In the genomic region with DNA sequence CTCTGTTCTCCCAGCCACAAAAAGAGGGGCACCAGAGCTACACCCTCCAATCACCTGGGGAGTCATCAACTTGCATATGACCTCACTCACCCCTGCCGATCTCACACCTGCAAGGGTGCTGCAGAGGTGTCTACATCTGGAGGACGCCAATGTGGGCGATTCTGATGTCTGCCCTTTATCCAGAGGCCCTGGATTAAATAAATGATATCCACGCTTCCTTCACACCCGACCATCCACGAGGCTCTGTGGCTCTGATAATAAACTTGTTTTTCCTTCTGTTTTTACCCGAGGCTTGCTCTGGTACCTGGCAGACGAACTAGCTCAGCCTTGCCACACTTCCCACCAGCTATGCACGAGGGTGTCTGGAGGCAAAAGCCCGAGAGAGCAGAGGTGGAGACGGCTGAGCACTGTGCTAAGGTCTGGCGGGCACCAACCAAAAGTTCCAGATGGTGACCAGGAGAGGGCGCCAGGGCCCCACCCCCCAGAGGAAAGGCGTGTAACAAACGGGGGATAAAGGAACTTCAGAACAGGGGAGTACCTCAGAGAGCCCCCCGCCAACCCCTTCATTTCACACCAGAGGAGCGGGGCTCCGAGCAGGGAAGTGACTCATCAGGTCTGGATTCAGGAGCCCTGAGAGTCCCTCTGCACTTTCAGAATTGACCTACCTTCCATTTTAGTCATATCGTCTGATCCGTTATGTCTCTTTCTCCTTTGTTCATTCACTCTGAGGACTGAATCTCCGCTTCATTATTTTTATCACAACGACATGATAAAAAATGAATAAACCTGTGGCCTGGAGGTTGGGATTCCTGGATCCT, we compare ENCODE assay signal across 8 cellular contexts. TPM values are rescaled to one million over a fixed set of nuclear protein-coding genes. Genes with fewer than 3 reads are reported as not detected.
DNase-seq lines count a peak whose midpoint lies in the region; ATAC-seq and TF ChIP-seq lines count a peak whose summit lies in the region.

No MANE protein-coding gene starts in this region.

- no peaks in the 10 kb centered on the region for H3K36me3 Mint-ChIP-seq in activated CD8-positive, alpha-beta T cell treated with anti-CD3 and anti-CD28 coated beads for 36 hours (ENCODE audit: low read depth)
- H3K36me3 Mint-ChIP-seq in nephron (ENCODE audit: low read depth) = no peaks in the 10 kb centered on the region

- H3K36me3 ChIP-seq in tibial artery = no peaks in the 10 kb centered on the region

- peaks cover 0 to 17% of the 10 kb centered on the region in 2 donors for H3K27me3 ChIP-seq in tibial artery

- intact Hi-C loops in activated CD8-positive, alpha-beta T cell treated with anti-CD3 and anti-CD28 coated beads for 36 hours (cut with micrococcal nuclease) = loop anchor here (2.0 kb wide), 1 partner anchor 66 kb away; no protein-coding TSS in a partner anchor
- intact Hi-C loops in tibial artery (cut with DNase I; ENCODE audit: low total_unique reads) = no loop called here

- no peak overlapping the region for H3K4me3 Mint-ChIP-seq in activated CD8-positive, alpha-beta T cell treated with anti-CD3 and anti-CD28 coated beads for 36 hours
- H3K4me3 Mint-ChIP-seq in nephron = no peak overlapping the region

- TF ChIP-seq POLR2A in erythroblast (IDR thresholded peaks at IDR 0.05; ENCODE audit: low read length) = no peak

- no peak overlapping the region for H3K27ac Mint-ChIP-seq in activated CD8-positive, alpha-beta T cell treated with anti-CD3 and anti-CD28 coated beads for 36 hours
- H3K27ac Mint-ChIP-seq in nephron = no peak overlapping the region

- H3K27ac ChIP-seq in tibial artery = no peak overlapping the region

- H3K4me1 ChIP-seq in tibial artery = no peaks in the 10 kb centered on the region

- peaks cover 1% of the 10 kb centered on the region for H3K4me1 Mint-ChIP-seq in activated CD8-positive, alpha-beta T cell treated with anti-CD3 and anti-CD28 coated beads for 36 hours (ENCODE audit: low read depth)
- H3K4me1 Mint-ChIP-seq in nephron = no peaks in the 10 kb centered on the region

- CTCF ChIA-PET in activated CD8-positive, alpha-beta T cell treated with anti-CD3 and anti-CD28 coated beads for 36 hours (lab: Charles Lee) = interaction anchor here (0.6 to 10.1 kb wide), 15 partner anchors 10 to 442 kb away, joined by 3 to 196 read pairs (median 3); no protein-coding TSS in a partner anchor

- DNase-seq in NCI-H2196 (lab: John Stamatoyannopoulos, UW; ENCODE audit: unreplicated experiment) = peak; percentile 19
- no peak for DNase-seq in NCI-H2196 treated with DMSO at 0.1 percent for 48 hours (lab: John Stamatoyannopoulos, UW; ENCODE audit: unreplicated experiment)
- DNase-seq in NCI-H526 (lab: John Stamatoyannopoulos, UW) = peak; percentile 69 to 87
- DNase-seq in activated CD8-positive, alpha-beta T cell treated with anti-CD3 and anti-CD28 coated beads for 36 hours = peak; percentile 67
- DNase-seq in erythroblast (lab: John Stamatoyannopoulos, UW) = peak; percentile 39 to 63
- DNase-seq in tibial artery = no peak

- no peak overlapping the region for H3K4me3 ChIP-seq in tibial artery

- POLR2A ChIA-PET in activated CD8-positive, alpha-beta T cell treated with anti-CD3 and anti-CD28 coated beads for 36 hours (lab: Charles Lee) = no interaction called here

- ATAC-seq in HG02759 (IDR thresholded peaks at IDR 0.05; ENCODE audit: unreplicated experiment) = peak; percentile 83
- ATAC-seq in activated CD8-positive, alpha-beta T cell treated with anti-CD3 and anti-CD28 coated beads for 36 hours = peak; percentile 96

- H3K27me3 Mint-ChIP-seq in activated CD8-positive, alpha-beta T cell treated with anti-CD3 and anti-CD28 coated beads for 36 hours = peaks cover 21% of the 10 kb centered on the region
- H3K27me3 Mint-ChIP-seq in nephron (ENCODE audit: low read depth) = peaks cover 29% of the 10 kb centered on the region

- TF ChIP-seq CTCF in activated CD8-positive, alpha-beta T cell treated with anti-CD3 and anti-CD28 coated beads for 36 hours (IDR thresholded peaks at IDR 0.05) = peak; percentile 89
- TF ChIP-seq CTCF in nephron (IDR thresholded peaks at IDR 0.05; ENCODE audit: unreplicated experiment in 3 of 3) = peak; percentile 75 to 79 (median 76)
- peak in 1 of 2 experiments; percentile 26 for TF ChIP-seq CTCF in tibial artery (IDR thresholded peaks at IDR 0.05)

- no peaks in the 10 kb centered on the region for H3K9me3 Mint-ChIP-seq in activated CD8-positive, alpha-beta T cell treated with anti-CD3 and anti-CD28 coated beads for 36 hours
- H3K9me3 Mint-ChIP-seq in nephron = no peaks in the 10 kb centered on the region

- no peaks in the 10 kb centered on the region for H3K9me3 ChIP-seq in tibial artery

RNA-seq across cellular contexts. Expression of gene SCN3B, which starts 13.5 kb away (rescaled TPM):
- not detected for total RNA-seq in activated CD8-positive, alpha-beta T cell treated with anti-CD3 and anti-CD28 coated beads for 36 hours

Comparison
In these comparisons a context has a peak if more than half of its experiments do, and no peak if none do; other contexts are left out.
1. DNase-seq: peak in NCI-H2196 (single experiment), NCI-H526 (2 of 2), activated CD8-positive, alpha-beta T cell treated with anti-CD3 and anti-CD28 coated beads for 36 hours (single experiment) and erythroblast (2 of 2); none in NCI-H2196 treated with DMSO at 0.1 percent for 48 hours (single experiment) and tibial artery (0 of 2).